26 cellular contexts compared by ENCODE assay signal in the genomic region with DNA sequence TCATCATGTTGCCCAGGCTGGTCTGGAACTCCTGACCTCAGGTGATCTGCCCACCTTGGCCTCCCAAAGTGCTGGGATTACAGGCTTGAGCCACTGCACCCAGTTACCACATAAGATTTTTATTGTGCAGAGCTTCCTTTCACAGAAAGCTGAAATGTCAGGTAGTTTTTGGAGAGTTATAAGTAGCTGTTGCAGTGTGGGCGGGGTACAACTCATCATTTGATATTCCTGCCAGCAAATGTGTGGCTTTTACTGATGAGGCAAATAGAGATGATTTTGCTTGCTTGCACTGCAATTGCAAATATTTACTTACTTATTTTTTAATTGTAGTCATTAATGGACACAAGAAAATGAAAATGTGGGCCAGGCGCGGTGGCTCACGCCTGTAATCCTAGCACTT. TPM values are rescaled to one million over a fixed set of nuclear protein-coding genes. Genes with fewer than 3 reads are reported as not detected.
"Had no signal": no experiment of that assay in that cellular context is flagged by ENCODE, and none has a peak within 500 bp of the region (broad histone marks: within the 10 kb centered on the region; RNA-seq: fewer than 3 reads in every experiment).

No MANE protein-coding gene starts in this region.

- H3K27ac ChIP-seq: HL-60, KMS-11, RWPE1, SJCRH30 had no signal

- H3K9me3 Mint-ChIP-seq: IgD-negative memory B cell had no signal

- H3K27ac Mint-ChIP-seq: IgD-negative memory B cell had no signal

- H3K27me3 ChIP-seq: SJCRH30 had no signal

- DNase-seq: Kasumi-1, MM.1S, NCI-H1048, NCI-H1105, NCI-H1417, NCI-H1436 treated with DMSO at 0.1 percent for 48 hours, NCI-H1694, NCI-H187 treated with DMSO at 0.1 percent for 48 hours, NCI-H2029 treated with DMSO at 0.1 percent for 48 hours, NCI-H2171 treated with DMSO at 0.1 percent for 48 hours, NCI-H345, NCI-H446 treated with DMSO at 0.1 percent for 48 hours, NCI-H510A treated with DMSO at 0.1 percent for 48 hours, NCI-H526, NCI-H774, PC-3, SHP77, SJCRH30 had no signal

- H3K27me3 Mint-ChIP-seq: IgD-negative memory B cell had no signal

- H3K4me3 ChIP-seq: K562, SJCRH30 had no signal

- H3K4me2 ChIP-seq: KMS-11 had no signal

- H3K9ac ChIP-seq: KMS-11 had no signal

- H3K9me3 ChIP-seq: SJCRH30 had no signal

- H3K36me3 Mint-ChIP-seq: IgD-negative memory B cell had no signal

- ATAC-seq: K562, Panc1, PC-3, SK-N-SH treated with all-trans-retinoic acid at 6 μM for 48 hours had no signal

- H3K36me3 ChIP-seq: SJCRH30 had no signal

- H3K4me3 Mint-ChIP-seq: IgD-negative memory B cell had no signal

RNA-seq across cellular contexts. Expression of a gene that starts 32.4 kb away (rescaled TPM):
- total RNA-seq: K562, OCI-LY7, SJCRH30 had no signal
- polyA plus RNA-seq: IgD-negative memory B cell, K562 had no signal
